8 cellular contexts compared by ENCODE assay signal in the genomic region with DNA sequence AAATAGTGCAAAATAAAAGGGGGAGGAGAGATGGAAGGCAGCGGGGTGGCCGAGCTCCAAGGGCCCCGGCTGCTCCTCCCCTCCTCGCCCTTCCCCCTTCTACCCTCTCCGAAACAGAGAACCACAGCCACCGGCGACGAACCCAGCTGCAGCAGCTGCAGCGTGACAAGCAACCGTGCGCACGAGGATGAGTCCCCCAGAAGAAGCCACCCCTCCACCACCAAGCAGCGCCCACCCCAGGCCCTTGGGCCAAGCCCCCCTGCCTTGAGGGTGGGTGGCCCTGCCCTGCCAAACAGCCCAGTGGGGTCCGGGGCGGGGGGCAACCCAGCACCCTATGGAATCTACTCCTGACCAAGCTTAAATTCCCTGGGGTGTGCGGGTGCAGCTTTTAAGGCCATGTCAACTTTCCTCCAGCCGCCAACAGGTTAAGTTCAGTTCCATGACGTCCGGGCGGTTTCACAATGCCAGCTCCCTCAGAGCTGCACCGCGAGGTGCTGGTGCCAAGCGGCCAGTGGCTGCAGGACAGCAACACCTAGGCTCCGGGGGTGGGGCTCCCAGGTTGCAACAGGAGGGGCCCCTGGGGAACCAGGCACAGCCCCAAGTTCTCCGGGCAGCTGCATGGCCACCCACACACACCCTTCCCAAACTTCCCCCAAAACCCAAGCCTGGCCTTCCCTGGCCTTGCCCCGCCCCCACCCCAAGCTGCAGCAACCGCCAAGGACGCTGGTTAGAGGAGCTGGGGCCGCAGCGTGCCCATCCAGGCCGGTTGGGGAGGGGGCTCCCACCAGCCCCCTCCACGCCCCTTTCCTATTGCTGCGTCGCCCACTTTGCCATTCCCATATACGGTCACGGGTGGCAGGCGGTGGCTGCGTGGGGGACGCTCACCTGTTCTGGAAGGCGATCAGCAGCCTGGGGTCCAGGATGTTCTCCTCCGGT. TPM values are rescaled to one million over a fixed set of nuclear protein-coding genes. Genes with fewer than 3 reads are reported as not detected.
DNase-seq lines count a peak whose midpoint lies in the region; ATAC-seq and TF ChIP-seq lines count a peak whose summit lies in the region.

No MANE protein-coding gene starts in this region.

- H3K9me3 ChIP-seq in adipocyte (ENCODE audit: control insufficient read depth, low read length), result no peaks in the 10 kb centered on the region
- no peaks in the 10 kb centered on the region for H3K9me3 ChIP-seq in right cardiac atrium (ENCODE audit: control insufficient read depth, low read length)
- no peaks in the 10 kb centered on the region for H3K9me3 ChIP-seq in gastrocnemius medialis

- H3K36me3 ChIP-seq in BJ (ENCODE audit: control insufficient read depth, insufficient read depth, low read length) (peaks cover 20% of the 10 kb centered on the region), adipocyte (ENCODE audit: control insufficient read depth, insufficient read depth, low read length, severe bottlenecking) (peaks cover 17% of the 10 kb centered on the region), gastrocnemius medialis (no peaks in the 10 kb centered on the region)

- TF ChIP-seq CTCF in BJ (IDR thresholded peaks at IDR 0.05; ENCODE audit: insufficient read depth, low read depth, low read length) (peak; percentile 28; the same call in 1 of the 2 replicates), gastrocnemius medialis (IDR thresholded peaks at IDR 0.05 in 4 of 5, conservative IDR thresholded peaks at IDR 0.05 in 1 of 5) (peak in 1 of 5 experiments; percentile 11)

- POLR2A ChIA-PET in BJ (lab: Charles Lee), result interaction anchor here (0.6 kb wide), 1 partner anchor 26 kb away, joined by 3 read pairs; no protein-coding TSS in a partner anchor

- CTCF ChIA-PET in BJ (lab: Yijun Ruan, JAX), result interaction anchor here (0.7 to 4.5 kb wide), 9 partner anchors 9 to 155 kb away, joined by 3 to 39 read pairs (median 3); no protein-coding TSS in a partner anchor

- peak overlapping the region; percentile 92 for H3K9ac ChIP-seq in adipocyte (ENCODE audit: low read length)

- peak overlapping the region; percentile 65 for H3K4me3 ChIP-seq in BJ (ENCODE audit: low read depth, low read length)
- peak overlapping the region; percentile 97 for H3K4me3 ChIP-seq in adipocyte (ENCODE audit: low read length)
- peak overlapping the region; percentile 90 for H3K4me3 ChIP-seq in right cardiac atrium (ENCODE audit: low read length)
- peak overlapping the region; percentile 67 to 73 (median 72) for H3K4me3 ChIP-seq in gastrocnemius medialis

- peaks cover 20% of the 10 kb centered on the region for H3K4me1 ChIP-seq in adipocyte (ENCODE audit: control insufficient read depth, insufficient read depth, low read length)
- H3K4me1 ChIP-seq in right cardiac atrium (ENCODE audit: control insufficient read depth, insufficient read depth, low read length), result peaks cover 10% of the 10 kb centered on the region
- peaks cover 35 to 42% of the 10 kb centered on the region in 2 donors for H3K4me1 ChIP-seq in gastrocnemius medialis

- TF ChIP-seq POLR2A in gastrocnemius medialis (IDR thresholded peaks at IDR 0.05), result no peak

- H3K27ac ChIP-seq in right cardiac atrium (ENCODE audit: low read length), result peak overlapping the region; percentile 25
- H3K27ac ChIP-seq in gastrocnemius medialis, result no peak overlapping the region

- ATAC-seq in GM19025 (IDR thresholded peaks at IDR 0.05; ENCODE audit: low read depth, unreplicated experiment), result peak; percentile 41
- ATAC-seq in right cardiac atrium, result peak; percentile 20 to 30
- peak in 1 of 2 donors; percentile 25 for ATAC-seq in gastrocnemius medialis
- no peak for ATAC-seq in HG03135 (IDR thresholded peaks at IDR 0.05; ENCODE audit: unreplicated experiment)

- in situ Hi-C loops in gastrocnemius medialis (cut with MboI; ENCODE audit: low sequenced_read_pairs in 4 of 4), result no loop called here

- 23% methylated on average over 41 of the region's 41 CpGs for WGBS in right cardiac atrium

- no peak for DNase-seq in BJ (ENCODE audit: low read depth)
- DNase-seq in NCI-H510A treated with DMSO at 0.1 percent for 48 hours (lab: John Stamatoyannopoulos, UW), result peak; percentile 53
- peak; percentile 81 for DNase-seq in adipocyte (ENCODE audit: low read depth)
- peak; percentile 80 to 89 (median 88) for DNase-seq in right cardiac atrium
- peak; percentile 53 to 78 for DNase-seq in gastrocnemius medialis
- DNase-seq in cerebellar nuclear complex (lab: John Stamatoyannopoulos, UW), result no peak

- peaks cover 18% of the 10 kb centered on the region for H3K27me3 ChIP-seq in BJ (ENCODE audit: control insufficient read depth, insufficient read depth, low read length)
- peaks cover 15% of the 10 kb centered on the region for H3K27me3 ChIP-seq in adipocyte (replicated peaks; ENCODE audit: control insufficient read depth, insufficient read depth, low read length)
- H3K27me3 ChIP-seq in right cardiac atrium (ENCODE audit: control insufficient read depth, insufficient read depth), result no peaks in the 10 kb centered on the region
- H3K27me3 ChIP-seq in gastrocnemius medialis, result peaks cover 25 to 38% (median 31%) of the 10 kb centered on the region in 3 donors

- intact Hi-C loops in right cardiac atrium (cut with DNase I) (no loop called here), gastrocnemius medialis (cut with DNase I; ENCODE audit: low total_unique reads) (no loop called here)

RNA-seq across cellular contexts. Expression of a gene that starts 2.0 kb away (rescaled TPM):
- polyA plus RNA-seq in BJ (2011; rRNA removed) (8.0 and 10.4 TPM in 2 replicates), right cardiac atrium (19.8 TPM)
- polyA minus RNA-seq in BJ (2011; rRNA and poly(A)+ RNA removed), result 6.5 and 9.8 TPM in 2 replicates
- total RNA-seq in right cardiac atrium (10 to 100 TPM; 26.9 to 32.6 (median 30.3) TPM), gastrocnemius medialis (1 to 10 TPM; 3.0 to 9.0 (median 5.3) TPM)

RNA-seq across cellular contexts. Expression of a gene that starts 40.3 kb away (rescaled TPM):
- polyA plus RNA-seq in BJ (2011; rRNA removed) (0.32 and 0.47 TPM in 2 replicates), right cardiac atrium (3.8 TPM)
- 0.52 and 0.57 TPM in 2 replicates for polyA minus RNA-seq in BJ (2011; rRNA and poly(A)+ RNA removed)
- total RNA-seq in right cardiac atrium (1 to 10 TPM; 2.4 to 7.3 (median 5.5) TPM), gastrocnemius medialis (under 1 TPM in 3 of 4 donors, not detected in 1; 0.18 to 0.94 (median 0.49) TPM)

RNA-seq across cellular contexts. Expression of a gene that starts 59.3 kb away (rescaled TPM):
- 0.74 and 1.5 TPM in 2 replicates for polyA plus RNA-seq in BJ (2011; rRNA removed)
- polyA minus RNA-seq in BJ (2011; rRNA and poly(A)+ RNA removed), result 1.3 and 1.8 TPM in 2 replicates
- 1 to 10 TPM; 1.5 to 3.5 (median 2.4) TPM for total RNA-seq in right cardiac atrium
- 2.4 TPM for polyA plus RNA-seq in right cardiac atrium
- total RNA-seq in gastrocnemius medialis, result 1 to 10 TPM in 1 of 4 donors, under 1 TPM in 2, not detected in 1; 0.13 to 1.1 (median 0.42) TPM

Comparison
In these comparisons a context has a peak if more than half of its experiments do, and no peak if none do; other contexts are left out.
1. DNase-seq: peak in NCI-H510A treated with DMSO at 0.1 percent for 48 hours (single experiment), adipocyte (single experiment), right cardiac atrium (3 of 3) and gastrocnemius medialis (2 of 2); none in BJ (single experiment) and cerebellar nuclear complex (0 of 2).
2. Peak in every context shown above with its lines, with median percentiles within 50 percentile points of each other: H3K4me3 ChIP-seq.